8 cellular contexts compared by ENCODE assay signal in the genomic region with DNA sequence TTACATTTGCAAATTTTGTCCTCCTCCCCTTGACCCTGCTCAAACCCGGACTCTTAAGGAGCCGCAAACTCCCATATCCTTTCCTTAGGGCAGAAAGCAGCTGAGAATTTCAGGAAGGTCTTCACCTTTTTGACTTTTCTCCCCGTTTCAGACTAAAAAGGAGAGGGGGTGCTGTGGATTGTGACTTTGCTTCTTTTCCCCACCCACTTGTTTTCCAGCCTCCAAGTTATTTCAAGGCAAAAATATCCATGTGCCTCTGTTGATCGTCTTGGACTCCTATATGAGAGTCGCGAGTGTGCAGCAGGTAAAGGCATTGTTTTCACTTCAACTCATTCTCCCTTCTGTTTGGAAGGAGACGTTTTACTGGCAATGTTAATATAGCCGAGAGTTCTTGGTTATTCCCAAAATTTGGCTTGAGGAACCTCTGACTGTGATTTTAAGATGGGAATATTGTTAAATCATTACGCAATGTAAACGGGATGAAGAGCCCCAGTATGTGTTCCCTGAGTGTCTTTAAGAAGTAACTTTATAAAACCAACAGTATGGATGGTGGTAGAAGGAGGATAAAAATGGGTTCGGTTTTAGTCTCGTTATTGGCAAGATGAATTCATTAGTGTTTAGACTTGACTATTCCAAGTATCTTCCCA. TPM values are rescaled to one million over a fixed set of nuclear protein-coding genes. Genes with fewer than 3 reads are reported as not detected.
DNase-seq lines count a peak whose midpoint lies in the region; ATAC-seq and TF ChIP-seq lines count a peak whose summit lies in the region.

No MANE protein-coding gene starts in this region.

- ATAC-seq in stimulated activated memory B cell treated with anti-CD40 and anti-IgM and Interleukin-4, amounts not matched to agents 10 μg/mL and 1 μg/mL and 100 μg/mL, for 72 hours: no peak

- no peaks in the 10 kb centered on the region for H3K36me3 ChIP-seq in ascending aorta
- no peaks in the 10 kb centered on the region for H3K36me3 ChIP-seq in iPS-20b (ENCODE audit: insufficient read depth, low read depth, low read length)

- no peaks in the 10 kb centered on the region for H3K27me3 ChIP-seq in ascending aorta
- H3K27me3 ChIP-seq in iPS-20b (ENCODE audit: insufficient read depth, low read length): peaks cover 43% of the 10 kb centered on the region

- peak in 1 of 3 experiments; percentile 8 for TF ChIP-seq CTCF in ascending aorta (IDR thresholded peaks at IDR 0.05)

- H3K4me3 ChIP-seq in ascending aorta (peak overlapping the region; percentile 69 to 82), iPS-20b (ENCODE audit: low read length) (peak overlapping the region; percentile 70)

- DNase-seq in HCEC 1CT (peak; percentile 12), ascending aorta (ENCODE audit: low spot score in 2 of 2) (no peak), middle frontal gyrus (ENCODE audit: extremely low spot score, low spot score) (no peak), NCI-H1930 (lab: John Stamatoyannopoulos, UW) (no peak), NAMALWA (ENCODE audit: low spot score) (no peak), NCI-H187 (lab: John Stamatoyannopoulos, UW) (no peak)

- H3K27ac Mint-ChIP-seq in stimulated activated memory B cell treated with anti-CD40 and anti-IgM and Interleukin-4, amounts not matched to agents 10 μg/mL and 1 μg/mL and 100 μg/mL, for 72 hours: peak overlapping the region; percentile 97

- intact Hi-C loops in ascending aorta (cut with DNase I): loop anchor here (5.0 kb wide), 3 partner anchors 118 to 1318 kb away; a partner anchor contains a TSS

- H3K9me3 ChIP-seq in ascending aorta (no peaks in the 10 kb centered on the region), iPS-20b (ENCODE audit: insufficient read depth, low read depth, low read length) (no peaks in the 10 kb centered on the region)

- peak overlapping the region; percentile 91 for H3K4me3 Mint-ChIP-seq in stimulated activated memory B cell treated with anti-CD40 and anti-IgM and Interleukin-4, amounts not matched to agents 10 μg/mL and 1 μg/mL and 100 μg/mL, for 72 hours

- H3K4me1 Mint-ChIP-seq in stimulated activated memory B cell treated with anti-CD40 and anti-IgM and Interleukin-4, amounts not matched to agents 10 μg/mL and 1 μg/mL and 100 μg/mL, for 72 hours: peaks cover 70% of the 10 kb centered on the region

- peak overlapping the region; percentile 45; the same call in 1 of the 2 replicates for H3K9ac ChIP-seq in iPS-20b (ENCODE audit: low read depth, low read length)

- H3K4me1 ChIP-seq in ascending aorta (peaks cover 2 to 6% of the 10 kb centered on the region in 2 donors), iPS-20b (ENCODE audit: insufficient read depth, low read length) (0 out of 2 replicates have a peak, but pooled peaks cover 2% of the 10 kb centered on the region)

- H3K27ac ChIP-seq in ascending aorta (peak overlapping the region; percentile 90 to 94), iPS-20b (ENCODE audit: low read length) (no peak overlapping the region)

- peaks cover 2% of the 10 kb centered on the region for H3K9me3 Mint-ChIP-seq in stimulated activated memory B cell treated with anti-CD40 and anti-IgM and Interleukin-4, amounts not matched to agents 10 μg/mL and 1 μg/mL and 100 μg/mL, for 72 hours

- no peaks in the 10 kb centered on the region for H3K27me3 Mint-ChIP-seq in stimulated activated memory B cell treated with anti-CD40 and anti-IgM and Interleukin-4, amounts not matched to agents 10 μg/mL and 1 μg/mL and 100 μg/mL, for 72 hours

- H3K36me3 Mint-ChIP-seq in stimulated activated memory B cell treated with anti-CD40 and anti-IgM and Interleukin-4, amounts not matched to agents 10 μg/mL and 1 μg/mL and 100 μg/mL, for 72 hours: peaks cover 28% of the 10 kb centered on the region

RNA-seq across cellular contexts. Expression of a gene that starts 0.7 kb away (rescaled TPM):
- total RNA-seq in ascending aorta: 14.3 TPM
